ENCODE assay signal across 17 cellular contexts in genomic region chr6:25883991-25884390, GRCh38. TPM values are rescaled to one million over a fixed set of nuclear protein-coding genes. Genes with fewer than 3 reads are reported as not detected.
DNase-seq lines count a peak whose midpoint lies in the region; ATAC-seq and TF ChIP-seq lines count a peak whose summit lies in the region.
"Had no signal": no experiment of that assay in that cellular context is flagged by ENCODE, and none has a peak within 500 bp of the region (broad histone marks: within the 10 kb centered on the region; RNA-seq: fewer than 3 reads in every experiment).

No MANE protein-coding gene starts in this region.

- peaks cover 12% of the 10 kb centered on the region for H3K4me1 ChIP-seq in PC-9 (replicated peaks; ENCODE audit: insufficient read depth)
- H3K4me1 ChIP-seq: colonic mucosa had no signal

- ATAC-seq in HG02610 (IDR thresholded peaks at IDR 0.05; ENCODE audit: unreplicated experiment) (no peak), HG02973 (IDR thresholded peaks at IDR 0.05; ENCODE audit: unreplicated experiment) (no peak), Right ventricle myocardium inferior (no peak)

- H3K27me3 Mint-ChIP-seq in osteocyte (ENCODE audit: unreplicated experiment): peaks cover 10% of the 10 kb centered on the region
- H3K27me3 Mint-ChIP-seq: memory B cell had no signal

- H3K36me3 ChIP-seq in PC-9 (ENCODE audit: low read depth): no peaks in the 10 kb centered on the region
- H3K36me3 ChIP-seq: colonic mucosa had no signal

- TF ChIP-seq CTCF in PC-9 (conservative IDR thresholded peaks at IDR 0.05) (no peak), fibroblast of mammary gland (conservative IDR thresholded peaks at IDR 0.05; ENCODE audit: control insufficient read depth, insufficient read depth, low read depth, low read length) (no peak), osteocyte (IDR thresholded peaks at IDR 0.05) (no peak), coronary artery (IDR thresholded peaks at IDR 0.05) (no peak)

- DNase-seq in EL (peak; percentile 88), PC-9 (peak; percentile 50 to 81), fibroblast of mammary gland (ENCODE audit: low read depth) (peak; percentile 88), osteocyte (ENCODE audit: extremely low spot score, unreplicated experiment) (no peak), Right ventricle myocardium inferior (ENCODE audit: missing footprints) (no peak), coronary artery (ENCODE audit: low spot score) (no peak)
- DNase-seq: activated CD4-positive, alpha-beta T cell treated with anti-CD3 and anti-CD28 coated beads, Interleukin-2, amount 50 U/mL, for 48 hours; activated naive CD4-positive, alpha-beta T cell treated with anti-CD3 and anti-CD28 coated beads, Interleukin-2, amount 10 ng/mL, durations not matched to agents 7 days and 5 days; colonic mucosa; H9; Kasumi-1; stimulated activated CD4-positive, alpha-beta T cell treated with anti-CD3 and anti-CD28 coated beads, Interleukin-4, amount 100 ng/mL, for 1 hour; stimulated activated naive CD4-positive, alpha-beta T cell treated with Interleukin-2 at 50 U/mL for 16 hours had no signal

- CTCF ChIA-PET in PC-9 (lab: Charles Lee): no interaction called here

- peaks cover 8% of the 10 kb centered on the region; the same call in 1 of the 2 replicates for H3F3A ChIP-seq in PC-9 (ENCODE audit: insufficient read depth, low read depth)

- H3K4me1 Mint-ChIP-seq in osteocyte (ENCODE audit: unreplicated experiment): peaks cover 9% of the 10 kb centered on the region
- H3K4me1 Mint-ChIP-seq: memory B cell had no signal

- no peaks in the 10 kb centered on the region for H4K20me1 ChIP-seq in PC-9 (ENCODE audit: insufficient read depth)

- H3K36me3 Mint-ChIP-seq in osteocyte (ENCODE audit: unreplicated experiment): no peaks in the 10 kb centered on the region
- H3K36me3 Mint-ChIP-seq: activated naive CD4-positive, alpha-beta T cell treated with anti-CD3 and anti-CD28 coated beads, Interleukin-2, amount 10 ng/mL, durations not matched to agents 7 days and 5 days; memory B cell had no signal

- H3K4me3 Mint-ChIP-seq in osteocyte (ENCODE audit: unreplicated experiment): no peak overlapping the region
- H3K4me3 Mint-ChIP-seq: activated naive CD4-positive, alpha-beta T cell treated with anti-CD3 and anti-CD28 coated beads, Interleukin-2, amount 10 ng/mL, durations not matched to agents 7 days and 5 days; H9; memory B cell had no signal

- H3K4me2 ChIP-seq in PC-9: no peak overlapping the region; the same call in 1 of the 2 replicates

- BruUV-seq in PC-9 (replicated peaks; lab: Mats Ljungman, UMichigan): no TSS peak

- H3K4me3 ChIP-seq in PC-9 (no peak overlapping the region), fibroblast of mammary gland (ENCODE audit: control insufficient read depth, low read depth, low read length) (no peak overlapping the region), coronary artery (no peak overlapping the region)
- H3K4me3 ChIP-seq: colonic mucosa had no signal

- intact Hi-C loops in PC-9 (cut with micrococcal nuclease; ENCODE audit: unreplicated experiment) (loop anchor here (2.0 to 5.0 kb wide), 2 partner anchors 112 to 163 kb away; no protein-coding TSS in a partner anchor), Right ventricle myocardium inferior (cut with DNase I) (no loop called here)

- H3K27ac Mint-ChIP-seq in osteocyte (ENCODE audit: unreplicated experiment): peak overlapping the region; percentile 52
- H3K27ac Mint-ChIP-seq: activated naive CD4-positive, alpha-beta T cell treated with anti-CD3 and anti-CD28 coated beads, Interleukin-2, amount 10 ng/mL, durations not matched to agents 7 days and 5 days; H9; memory B cell had no signal

- H3K9me2 ChIP-seq in PC-9 (ENCODE audit: insufficient read depth): no peaks in the 10 kb centered on the region

- no peaks in the 10 kb centered on the region for H3K27me3 ChIP-seq in PC-9 (ENCODE audit: insufficient read depth, low read depth)
- H3K27me3 ChIP-seq: colonic mucosa had no signal

- H3K27ac ChIP-seq in PC-9 (peak overlapping the region; percentile 69), coronary artery (no peak overlapping the region)
- H3K27ac ChIP-seq: colonic mucosa had no signal

- POLR2A ChIA-PET in PC-9 (lab: Charles Lee; ENCODE audit: unreplicated experiment): no interaction called here

- peaks cover 3% of the 10 kb centered on the region for H3K9me3 Mint-ChIP-seq in osteocyte (ENCODE audit: unreplicated experiment)
- H3K9me3 Mint-ChIP-seq: activated naive CD4-positive, alpha-beta T cell treated with anti-CD3 and anti-CD28 coated beads, Interleukin-2, amount 10 ng/mL, durations not matched to agents 7 days and 5 days; H9 had no signal

- H3K79me2 ChIP-seq in PC-9 (ENCODE audit: low read depth): no peaks in the 10 kb centered on the region

- peak overlapping the region; percentile 55; the same call in 1 of the 2 replicates for H2AFZ ChIP-seq in PC-9

- H3K9me3 ChIP-seq in PC-9 (ENCODE audit: insufficient read depth, low read depth): 0 out of 2 replicates have a peak, but pooled peaks cover 2% of the 10 kb centered on the region
- H3K9me3 ChIP-seq: colonic mucosa had no signal

RNA-seq across cellular contexts. Expression of gene SLC17A3, which starts 9.9 kb away (rescaled TPM):
- total RNA-seq in PC-9 (2021) (not detected in 2 replicates), osteocyte (not detected in 2 replicates), Right ventricle myocardium inferior (not detected)
- total RNA-seq: colonic mucosa, H9 had no signal

RNA-seq across cellular contexts. Expression of gene SLC17A2, which starts 46.5 kb away (rescaled TPM):
- total RNA-seq in PC-9 (2021) (not detected in 2 replicates), osteocyte (not detected in 2 replicates), Right ventricle myocardium inferior (not detected)
- total RNA-seq: colonic mucosa; H9; T-helper 2 cell treated with Interferon-gamma antibody and Interleukin-4, amounts not matched to agents 100 ng/mL and 5 ng/mL, for 36 hours had no signal

RNA-seq across cellular contexts. Expression of gene SLC17A1, which starts 52.1 kb away (rescaled TPM):
- total RNA-seq in PC-9 (2021) (not detected in 2 replicates), osteocyte (not detected in 2 replicates), Right ventricle myocardium inferior (not detected)
- total RNA-seq: colonic mucosa; H9; T-helper 2 cell treated with Interferon-gamma antibody and Interleukin-4, amounts not matched to agents 100 ng/mL and 5 ng/mL, for 36 hours had no signal

Comparison
In these comparisons a context has a peak if more than half of its experiments do, and no peak if none do; other contexts are left out.
1. DNase-seq: peak in EL (single experiment), PC-9 (2 of 2) and fibroblast of mammary gland (single experiment); none in osteocyte (single experiment), Right ventricle myocardium inferior (single experiment) and coronary artery (single experiment).